Comparison of ENCODE assay signal across 12 cellular contexts in the genomic region with DNA sequence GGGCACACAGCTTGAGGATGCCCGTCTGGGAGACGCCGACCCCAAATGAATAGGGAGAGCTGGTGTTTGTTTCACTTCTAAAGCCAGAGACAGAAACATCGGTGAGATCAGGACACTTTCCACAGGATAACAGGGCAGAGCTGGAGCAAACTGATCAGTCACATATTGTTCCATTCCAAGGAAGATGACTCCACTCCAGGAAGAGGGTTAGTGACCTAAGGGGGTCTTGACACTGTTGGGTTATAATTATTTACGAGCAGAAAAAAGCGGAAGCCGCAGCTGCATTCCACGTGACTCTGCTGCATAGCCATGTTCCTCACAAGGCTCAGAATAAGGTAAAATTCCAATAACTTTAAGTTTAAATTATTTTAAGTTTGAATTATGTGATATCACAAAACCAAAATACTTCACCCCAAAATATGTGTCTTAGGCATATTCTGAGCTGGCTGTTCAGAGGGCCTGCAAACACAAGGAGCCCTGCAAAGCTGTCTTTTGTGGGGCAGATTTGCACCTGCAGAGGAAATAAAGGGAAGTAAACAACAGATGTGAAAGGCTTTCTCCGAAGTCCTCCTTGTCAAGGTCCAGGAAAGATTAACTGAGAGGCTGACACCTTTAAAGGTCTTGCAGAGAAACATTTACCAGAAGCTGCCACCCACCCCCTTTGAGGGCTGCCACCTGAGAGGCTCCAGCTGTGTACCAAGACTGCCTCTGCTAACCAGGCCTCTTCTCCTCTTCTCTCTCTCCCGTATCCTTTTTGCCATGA.
A peak's percentile ranks its signal among the peaks of the same experiment; 100 is the strongest.
DNase-seq lines count a peak whose midpoint lies in the region; ATAC-seq and TF ChIP-seq lines count a peak whose summit lies in the region.
"Had no signal": no experiment of that assay in that cellular context is flagged by ENCODE, and none has a peak within 500 bp of the region (broad histone marks: within the 10 kb centered on the region; RNA-seq: fewer than 3 reads in every experiment).

No MANE protein-coding gene starts in this region.

- H3K27ac ChIP-seq in BLaER1 (peak overlapping the region; percentile 85), OCI-LY7 (ENCODE audit: low read depth, low read length, poor library complexity, severe bottlenecking) (peak overlapping the region; percentile 70), Karpas-422 (ENCODE audit: low read length) (no peak overlapping the region), spleen (peak overlapping the region in 1 of 8 donors; percentile 4)

- ATAC-seq in GM18909 (IDR thresholded peaks at IDR 0.05; ENCODE audit: poor library complexity, unreplicated experiment) (peak; percentile 74), GM21526 (IDR thresholded peaks at IDR 0.05; ENCODE audit: low FRiP score, unreplicated experiment) (no peak)

- DNase-seq in OCI-LY7 (ENCODE audit: low spot score): peak; percentile 85
- DNase-seq in kidney tubule cell (ENCODE audit: low spot score): peak; percentile 53
- no peak for DNase-seq in Karpas-422
- no peak for DNase-seq in NCI-H2107 (lab: John Stamatoyannopoulos, UW)
- no peak for DNase-seq in spleen
- DNase-seq: C1 segment of cervical spinal cord; effector memory CD4-positive, alpha-beta T cell; NCI-H524 treated with DMSO at 0.1 percent for 48 hours; SW 1271 had no signal

- H3K36me3 ChIP-seq in BLaER1 (no peaks in the 10 kb centered on the region), OCI-LY7 (ENCODE audit: insufficient read depth, low read length) (no peaks in the 10 kb centered on the region), Karpas-422 (ENCODE audit: insufficient read depth, low read length) (no peaks in the 10 kb centered on the region), spleen (no peaks in the 10 kb centered on the region)

- H3K4me3 ChIP-seq in BLaER1 (peak overlapping the region; percentile 28; the same call in 1 of the 2 replicates), OCI-LY7 (ENCODE audit: low read depth, low read length, poor library complexity, severe bottlenecking) (peak overlapping the region; percentile 7), Karpas-422 (ENCODE audit: low read length) (no peak overlapping the region), spleen (no peak overlapping the region)

- CTCF ChIA-PET in OCI-LY7 (lab: Charles Lee; ENCODE audit: unreplicated experiment): no interaction called here

- H3K79me2 ChIP-seq in OCI-LY7 (ENCODE audit: insufficient read depth, low read depth, low read length) (no peaks in the 10 kb centered on the region), Karpas-422 (ENCODE audit: low read length) (no peaks in the 10 kb centered on the region)

- H4K20me1 ChIP-seq in BLaER1 (no peaks in the 10 kb centered on the region), OCI-LY7 (ENCODE audit: insufficient read depth, low read length) (no peaks in the 10 kb centered on the region), Karpas-422 (ENCODE audit: insufficient read depth, low read depth, low read length) (no peaks in the 10 kb centered on the region)

- no peak for TF ChIP-seq CTCF in OCI-LY7 (conservative IDR thresholded peaks at IDR 0.05; ENCODE audit: low read length)
- TF ChIP-seq CTCF in spleen (IDR thresholded peaks at IDR 0.05 in 8 of 11, conservative IDR thresholded peaks at IDR 0.05 in 3 of 11): no peak

- H3K9me3 ChIP-seq in BLaER1 (no peaks in the 10 kb centered on the region), OCI-LY7 (ENCODE audit: low read length) (no peaks in the 10 kb centered on the region), Karpas-422 (ENCODE audit: low read length) (no peaks in the 10 kb centered on the region), spleen (peaks cover 0 to 14% (median 0%) of the 10 kb centered on the region in 8 donors)

- intact Hi-C loops in OCI-LY7 (cut with micrococcal nuclease; ENCODE audit: unreplicated experiment): loop anchor here (1.0 kb wide), 1 partner anchor 36 kb away; no protein-coding TSS in a partner anchor
- intact Hi-C loops in spleen (cut with DNase I; ENCODE audit: low total_unique reads): no loop called here

- peaks cover 65% of the 10 kb centered on the region for H3K4me1 ChIP-seq in BLaER1
- H3K4me1 ChIP-seq in OCI-LY7 (ENCODE audit: insufficient read depth, low read length, poor library complexity, severe bottlenecking): peaks cover 28% of the 10 kb centered on the region
- no peaks in the 10 kb centered on the region for H3K4me1 ChIP-seq in Karpas-422 (ENCODE audit: low read length)
- H3K4me1 ChIP-seq in spleen: peaks cover 0 to 12% (median 3%) of the 10 kb centered on the region in 6 donors

- H3K27me3 ChIP-seq in BLaER1 (no peaks in the 10 kb centered on the region), Karpas-422 (ENCODE audit: low read length) (no peaks in the 10 kb centered on the region), spleen (replicated peaks in 1 of 7) (no peaks in the 10 kb centered on the region)

- H2AFZ ChIP-seq in OCI-LY7 (ENCODE audit: low read length) (peak overlapping the region; percentile 44; the same call in 1 of the 2 replicates), Karpas-422 (ENCODE audit: low read length) (no peak overlapping the region)

- H3K4me2 ChIP-seq in BLaER1 (peak overlapping the region; percentile 86), OCI-LY7 (ENCODE audit: low read length) (peak overlapping the region; percentile 58), Karpas-422 (ENCODE audit: low read depth, low read length, poor library complexity, severe bottlenecking) (no peak overlapping the region)

- POLR2A ChIA-PET in OCI-LY7 (lab: Charles Lee): no interaction called here

- no TSS peak for BruUV-seq in OCI-LY7 (replicated peaks; lab: Mats Ljungman, UMichigan)

- no peak for TF ChIP-seq POLR2A in spleen (IDR thresholded peaks at IDR 0.05)

- WGBS in spleen, 5 donors: 6 to 16% (median 9%) methylated on average over 10 of the region's 10 CpGs

- H3K9ac ChIP-seq in BLaER1 (peak overlapping the region; percentile 72; the same call in 1 of the 2 replicates), Karpas-422 (ENCODE audit: low read length) (no peak overlapping the region)

- no peaks in the 10 kb centered on the region for H3K9me2 ChIP-seq in OCI-LY7 (ENCODE audit: insufficient read depth, low read length)
- H3K9me2 ChIP-seq in Karpas-422 (replicated peaks; ENCODE audit: insufficient read depth, low read length): no peaks in the 10 kb centered on the region

Comparison
In these comparisons a context has a peak if more than half of its experiments do, and no peak if none do; other contexts are left out.
1. H3K4me3 ChIP-seq: peak in BLaER1 (single experiment) and OCI-LY7 (single experiment); none in Karpas-422 (single experiment) and spleen (0 of 8).
2. DNase-seq: peak in OCI-LY7 (single experiment) and kidney tubule cell (single experiment); none in Karpas-422 (single experiment), NCI-H2107 (single experiment) and spleen (single experiment).